Comparison of ENCODE assay signal across 9 cellular contexts in the genomic region with DNA sequence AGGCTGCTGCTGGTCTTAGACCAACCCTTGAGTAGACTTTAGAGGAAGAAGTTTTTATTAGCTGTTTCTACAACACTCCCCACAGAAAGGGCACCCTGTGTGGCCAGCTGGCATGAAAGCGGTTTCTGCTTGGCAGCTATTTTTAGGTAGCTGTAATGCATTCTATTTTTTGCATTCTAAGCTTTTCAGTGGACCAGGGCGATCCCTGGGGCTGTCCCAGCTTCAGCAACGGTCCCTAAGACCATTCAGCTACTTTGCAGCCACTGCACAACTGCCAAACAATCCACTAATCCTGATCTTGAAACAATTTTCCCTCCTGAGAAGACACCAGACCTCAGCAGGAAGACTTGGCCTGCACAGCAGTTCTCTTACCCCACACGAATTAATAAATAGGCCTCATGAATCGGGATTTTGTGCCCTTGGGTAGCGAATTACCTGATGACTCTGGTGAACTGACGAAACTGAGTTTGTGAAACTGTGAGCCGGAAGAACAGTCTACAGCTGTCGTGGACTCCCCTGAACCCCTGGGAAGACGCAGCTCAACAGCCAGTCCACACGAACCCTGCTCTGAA. TPM values are rescaled to one million over a fixed set of nuclear protein-coding genes. Genes with fewer than 3 reads are reported as not detected.
A peak's percentile ranks its signal among the peaks of the same experiment; 100 is the strongest.
DNase-seq lines count a peak whose midpoint lies in the region; ATAC-seq and TF ChIP-seq lines count a peak whose summit lies in the region.
"Had no signal": no experiment of that assay in that cellular context is flagged by ENCODE, and none has a peak within 500 bp of the region (broad histone marks: within the 10 kb centered on the region; RNA-seq: fewer than 3 reads in every experiment).

No MANE protein-coding gene starts in this region.

- H3K4me1 ChIP-seq in endodermal cell (ENCODE audit: control insufficient read depth, insufficient read depth, low read length): no peaks in the 10 kb centered on the region

- peak; percentile 24 for DNase-seq in EH (ENCODE audit: low read depth)
- DNase-seq in endodermal cell: no peak
- DNase-seq in AG08395 (ENCODE audit: low spot score): no peak
- DNase-seq in NCI-H2196 treated with DMSO at 0.1 percent for 48 hours (lab: John Stamatoyannopoulos, UW; ENCODE audit: unreplicated experiment): no peak
- DNase-seq in A172 (ENCODE audit: low spot score): no peak

- H3K9ac ChIP-seq in endodermal cell (ENCODE audit: extremely low read depth, low read length, poor library complexity, severe bottlenecking): no peak overlapping the region

- peaks cover 3% of the 10 kb centered on the region for H3K27me3 Mint-ChIP-seq in endodermal cell (ENCODE audit: insufficient read depth)
- no peaks in the 10 kb centered on the region for H3K27me3 Mint-ChIP-seq in stimulated activated naive CD8-positive, alpha-beta T cell treated with anti-CD3 and anti-CD28 coated beads, Interleukin-15, Interleukin-2, amounts not matched to agents 100 ng/mL and 50 ng/mL, for 24 hours
- H3K27me3 Mint-ChIP-seq: activated naive CD8-positive, alpha-beta T cell had no signal

- H3K9me3 ChIP-seq in endodermal cell (ENCODE audit: control insufficient read depth, low read length): no peaks in the 10 kb centered on the region

- no peaks in the 10 kb centered on the region for H3K9me3 Mint-ChIP-seq in endodermal cell
- H3K9me3 Mint-ChIP-seq in stimulated activated naive CD8-positive, alpha-beta T cell treated with anti-CD3 and anti-CD28 coated beads, Interleukin-15, Interleukin-2, amounts not matched to agents 100 ng/mL and 50 ng/mL, for 24 hours: no peaks in the 10 kb centered on the region

- H3K27ac Mint-ChIP-seq in endodermal cell: peak overlapping the region; percentile 7
- peak overlapping the region; percentile 23 for H3K27ac Mint-ChIP-seq in stimulated activated naive CD8-positive, alpha-beta T cell treated with anti-CD3 and anti-CD28 coated beads, Interleukin-15, Interleukin-2, amounts not matched to agents 100 ng/mL and 50 ng/mL, for 24 hours
- H3K27ac Mint-ChIP-seq: activated naive CD8-positive, alpha-beta T cell had no signal

- ATAC-seq in GM21390 (IDR thresholded peaks at IDR 0.05; ENCODE audit: unreplicated experiment) (peak; percentile 81), HG03571 (IDR thresholded peaks at IDR 0.05; ENCODE audit: unreplicated experiment) (peak; percentile 71)

- H3K27ac ChIP-seq in endodermal cell (ENCODE audit: low read depth, low read length): no peak overlapping the region

- no peak overlapping the region for H3K4me3 Mint-ChIP-seq in endodermal cell
- no peak overlapping the region for H3K4me3 Mint-ChIP-seq in stimulated activated naive CD8-positive, alpha-beta T cell treated with anti-CD3 and anti-CD28 coated beads, Interleukin-15, Interleukin-2, amounts not matched to agents 100 ng/mL and 50 ng/mL, for 24 hours
- H3K4me3 Mint-ChIP-seq: activated naive CD8-positive, alpha-beta T cell had no signal

- no peaks in the 10 kb centered on the region for H3K4me1 Mint-ChIP-seq in endodermal cell
- peaks cover 33% of the 10 kb centered on the region for H3K4me1 Mint-ChIP-seq in stimulated activated naive CD8-positive, alpha-beta T cell treated with anti-CD3 and anti-CD28 coated beads, Interleukin-15, Interleukin-2, amounts not matched to agents 100 ng/mL and 50 ng/mL, for 24 hours (ENCODE audit: low read depth)

- H3K36me3 ChIP-seq in endodermal cell (ENCODE audit: control insufficient read depth, insufficient read depth, low read length): no peaks in the 10 kb centered on the region

- 86 to 87% methylated on average over 9 to 11 of the region's 11 CpGs for WGBS in endodermal cell (ENCODE audit: insufficient coverage in 1 of 2, insufficient read length in 1 of 2), 2 experiments

- no peaks in the 10 kb centered on the region for H3K36me3 Mint-ChIP-seq in endodermal cell (ENCODE audit: low read depth)
- no peaks in the 10 kb centered on the region for H3K36me3 Mint-ChIP-seq in stimulated activated naive CD8-positive, alpha-beta T cell treated with anti-CD3 and anti-CD28 coated beads, Interleukin-15, Interleukin-2, amounts not matched to agents 100 ng/mL and 50 ng/mL, for 24 hours (ENCODE audit: low read depth)
- H3K36me3 Mint-ChIP-seq: activated naive CD8-positive, alpha-beta T cell had no signal

- H3K4me3 ChIP-seq in endodermal cell (ENCODE audit: low read length): no peak overlapping the region

- H3K27me3 ChIP-seq in endodermal cell (ENCODE audit: control insufficient read depth, insufficient read depth, low read length, poor library complexity, severe bottlenecking): no peaks in the 10 kb centered on the region

- no peak for TF ChIP-seq CTCF in endodermal cell (conservative IDR thresholded peaks at IDR 0.05)

RNA-seq across cellular contexts. Expression of a gene that starts 14.6 kb away (rescaled TPM):
- 10 to 100 TPM; 69.0 to 90.0 TPM for total RNA-seq in endodermal cell
- polyA plus RNA-seq in endodermal cell (2013, experiment 1 of 2): 72.5 TPM
- 74.1 TPM for polyA plus RNA-seq in endodermal cell (2013, experiment 2 of 2)
- 120 and 160 TPM in 2 replicates for total RNA-seq in A172 (2014; rRNA removed; shearing (Covaris generic))
